In the genomic region with DNA sequence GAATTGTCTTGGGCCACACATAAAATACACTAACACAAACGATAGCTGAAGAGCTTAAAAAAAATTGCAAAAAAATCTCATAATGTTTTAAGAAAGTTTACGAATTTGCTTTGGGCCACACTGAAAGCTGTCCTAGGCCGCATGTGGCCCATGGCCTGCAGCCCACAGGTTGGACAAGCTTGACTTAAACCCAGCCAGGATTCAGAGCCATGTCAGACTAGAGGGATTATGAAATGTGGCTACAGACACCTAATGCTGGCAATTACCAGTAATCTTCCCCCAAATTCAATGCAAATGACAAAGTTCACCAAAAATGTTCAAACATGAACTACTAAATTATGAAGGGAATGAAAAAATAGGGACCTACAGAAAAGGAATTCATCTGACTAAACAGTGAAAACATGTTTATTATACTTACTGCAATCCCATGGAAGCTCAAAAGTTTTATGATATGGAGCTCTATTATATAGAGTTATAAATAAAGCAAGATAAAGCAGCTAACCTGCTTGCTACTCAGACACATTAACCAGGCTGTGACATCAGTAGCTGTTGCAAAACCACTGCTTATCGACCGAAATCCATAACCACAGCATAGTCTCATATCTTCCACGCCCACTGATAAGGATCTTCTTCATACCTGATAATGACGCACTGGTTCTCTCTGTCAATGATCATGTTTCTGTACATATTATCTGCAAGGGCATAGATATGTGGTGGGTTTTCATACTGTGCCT, we compare ENCODE assay signal across 14 cellular contexts. TPM values are rescaled to one million over a fixed set of nuclear protein-coding genes. Genes with fewer than 3 reads are reported as not detected.
A peak's percentile ranks its signal among the peaks of the same experiment; 100 is the strongest.
DNase-seq lines count a peak whose midpoint lies in the region; ATAC-seq and TF ChIP-seq lines count a peak whose summit lies in the region.
"Had no signal": no experiment of that assay in that cellular context is flagged by ENCODE, and none has a peak within 500 bp of the region (broad histone marks: within the 10 kb centered on the region; RNA-seq: fewer than 3 reads in every experiment).

No MANE protein-coding gene starts in this region.

- H3K36me3 Mint-ChIP-seq in CD4-positive, alpha-beta memory T cell: no peaks in the 10 kb centered on the region
- H3K36me3 Mint-ChIP-seq in WTC11: peaks cover 6% of the 10 kb centered on the region; the same call in 1 of the 2 replicates

- intact Hi-C loops in CD4-positive, alpha-beta memory T cell (cut with micrococcal nuclease): no loop called here
- intact Hi-C loops in left colon (cut with DNase I, micrococcal nuclease): no loop called here

- TF ChIP-seq CTCF in HEK293 (tag by site-specific recombination; IDR thresholded peaks at IDR 0.05) (no peak), WTC11 (IDR thresholded peaks at IDR 0.05) (no peak)

- ATAC-seq in WTC11: no peak
- ATAC-seq in left colon: peak; percentile 87
- ATAC-seq in GM19351 (IDR thresholded peaks at IDR 0.05; ENCODE audit: unreplicated experiment): no peak
- no peak for ATAC-seq in GM21515 (IDR thresholded peaks at IDR 0.05; ENCODE audit: unreplicated experiment)
- ATAC-seq in HG03571 (IDR thresholded peaks at IDR 0.05; ENCODE audit: unreplicated experiment): no peak

- CTCF ChIA-PET in CD4-positive, alpha-beta memory T cell (lab: Charles Lee; ENCODE audit: partially characterized antibody): interaction anchor here (3.0 kb wide), 1 partner anchor 8 kb away, joined by 13 read pairs; no protein-coding TSS in a partner anchor
- CTCF ChIA-PET in HEK293 (lab: Yijun Ruan, JAX): interaction anchor here (0.7 to 2.2 kb wide), 2 partner anchors 8 to 107 kb away, joined by 3 to 6 read pairs; no protein-coding TSS in a partner anchor
- CTCF ChIA-PET in WTC11 (lab: Charles Lee): no interaction called here

- peaks cover 13% of the 10 kb centered on the region for H3K4me1 ChIP-seq in CD4-positive, alpha-beta memory T cell (ENCODE audit: insufficient read depth, low read length)
- 0 out of 2 replicates have a peak, but pooled peaks cover 2% of the 10 kb centered on the region for H3K4me1 ChIP-seq in HEK293 (ENCODE audit: control insufficient read depth, insufficient read depth, low read length)
- H3K4me1 ChIP-seq: thyroid gland had no signal

- POLR2A ChIA-PET in CD4-positive, alpha-beta memory T cell (lab: Charles Lee; ENCODE audit: partially characterized antibody): no interaction called here
- POLR2A ChIA-PET in HEK293 (lab: Yijun Ruan, JAX): no interaction called here
- POLR2A ChIA-PET in WTC11 (lab: Charles Lee): no interaction called here

- peaks cover 9 to 14% (median 10%) of the 10 kb centered on the region in 4 donors for H3K4me1 Mint-ChIP-seq in CD4-positive, alpha-beta memory T cell
- H3K4me1 Mint-ChIP-seq in WTC11: no peaks in the 10 kb centered on the region; the same call in 1 of the 2 replicates

- H3K36me3 ChIP-seq in CD4-positive, alpha-beta memory T cell (ENCODE audit: insufficient read depth, low read length): no peaks in the 10 kb centered on the region
- no peaks in the 10 kb centered on the region; a peak in 1 of 3 replicates for H3K36me3 ChIP-seq in HEK293 (ENCODE audit: control insufficient read depth in 2 of 2, insufficient read depth in 1 of 2, low read length in 2 of 2)
- H3K36me3 ChIP-seq: thyroid gland had no signal

- H3K9me3 ChIP-seq in CD4-positive, alpha-beta memory T cell (ENCODE audit: control insufficient read depth in 1 of 2, low read length in 2 of 2): no peaks in the 10 kb centered on the region
- no peaks in the 10 kb centered on the region for H3K9me3 ChIP-seq in HEK293 (ENCODE audit: control insufficient read depth, insufficient read depth, low read depth, low read length)
- H3K9me3 ChIP-seq: thyroid gland had no signal

- H3K4me3 Mint-ChIP-seq in CD4-positive, alpha-beta memory T cell: peak overlapping the region in 2 of 8 donors; percentile 22 to 24
- no peak overlapping the region for H3K4me3 Mint-ChIP-seq in WTC11
- H3K4me3 Mint-ChIP-seq: dendritic cell treated with granulocyte-macrophage colony-stimulating factor and Interleukin-4, amounts not matched to agents 40 ng/mL and 50 ng/mL, for 4 days; naive B cell had no signal

- peak overlapping the region in 5 of 7 donors; percentile 0 to 82 (median 11) for H3K27ac Mint-ChIP-seq in CD4-positive, alpha-beta memory T cell
- H3K27ac Mint-ChIP-seq in WTC11: peak overlapping the region; percentile 12; the same call in 1 of the 2 replicates
- H3K27ac Mint-ChIP-seq: dendritic cell treated with granulocyte-macrophage colony-stimulating factor and Interleukin-4, amounts not matched to agents 40 ng/mL and 50 ng/mL, for 4 days had no signal

- no peaks in the 10 kb centered on the region for H3K27me3 ChIP-seq in CD4-positive, alpha-beta memory T cell (ENCODE audit: insufficient read depth, low read length)
- H3K27me3 ChIP-seq: thyroid gland had no signal

- H3K27ac ChIP-seq in CD4-positive, alpha-beta memory T cell (ENCODE audit: low read depth, low read length): no peak overlapping the region
- H3K27ac ChIP-seq in HEK293 (ENCODE audit: extremely low read depth, low read depth, low read length): no peak overlapping the region
- H3K27ac ChIP-seq: thyroid gland had no signal

- no peak overlapping the region for H3K4me3 ChIP-seq in CD4-positive, alpha-beta memory T cell (ENCODE audit: low read length in 2 of 2)
- no peak overlapping the region for H3K4me3 ChIP-seq in HEK293 (ENCODE audit: low read depth, low read length)
- H3K4me3 ChIP-seq: thyroid gland had no signal

- peak; percentile 38 to 67 (median 55) for DNase-seq in CD4-positive, alpha-beta memory T cell
- DNase-seq in WTC11 (ENCODE audit: low spot score) (no peak), left colon (peak; percentile 48 to 73), SHP77 (lab: John Stamatoyannopoulos, UW) (no peak)
- DNase-seq: activated CD8-positive, alpha-beta memory T cell treated with anti-CD3 and anti-CD28 coated beads, Interleukin-2, amount 50 U/mL, for 48 hours; hippocampal formation; naive B cell; NCI-H187; thyroid gland had no signal

- no peaks in the 10 kb centered on the region for H3K27me3 Mint-ChIP-seq in CD4-positive, alpha-beta memory T cell
- H3K27me3 Mint-ChIP-seq in WTC11 (ENCODE audit: low read depth): no peaks in the 10 kb centered on the region
- H3K27me3 Mint-ChIP-seq: dendritic cell treated with granulocyte-macrophage colony-stimulating factor and Interleukin-4, amounts not matched to agents 40 ng/mL and 50 ng/mL, for 4 days; naive B cell had no signal

- H3K9me3 Mint-ChIP-seq in CD4-positive, alpha-beta memory T cell: no peaks in the 10 kb centered on the region
- H3K9me3 Mint-ChIP-seq in WTC11: no peaks in the 10 kb centered on the region
- H3K9me3 Mint-ChIP-seq: dendritic cell treated with granulocyte-macrophage colony-stimulating factor and Interleukin-4, amounts not matched to agents 40 ng/mL and 50 ng/mL, for 4 days; naive B cell had no signal

TF ChIP-seq in HEK293, 187 proteins besides CTCF, POLR2A, EP300 and RAD21 (continues in another document):
- TF ChIP-seq ZNF37A (tag by site-specific recombination; IDR thresholded peaks at IDR 0.05) (no peak), ZNF768 (tag by site-specific recombination; IDR thresholded peaks at IDR 0.05) (no peak), ZNF660 (tag by site-specific recombination; IDR thresholded peaks at IDR 0.05) (peak; percentile 73), ZNF112 (tag by site-specific recombination; IDR thresholded peaks at IDR 0.05) (no peak), ZNF146 (tag by site-specific recombination; IDR thresholded peaks at IDR 0.05) (no peak), ZNF747 (tag by site-specific recombination; IDR thresholded peaks at IDR 0.05) (no peak), ZNF624 (tag by site-specific recombination; IDR thresholded peaks at IDR 0.05) (no peak), ZNF292 (tag by site-specific recombination; IDR thresholded peaks at IDR 0.05; ENCODE audit: borderline replicate concordance, low read depth) (no peak), IKZF3 (tag by site-specific recombination; IDR thresholded peaks at IDR 0.05) (no peak), SP7 (tag by site-specific recombination; IDR thresholded peaks at IDR 0.05) (peak; percentile 49), OSR2 (tag by site-specific recombination; IDR thresholded peaks at IDR 0.05) (0 out of 2 replicates have a peak, but pooled peaks have one; percentile 16), ZNF10 (tag by site-specific recombination; IDR thresholded peaks at IDR 0.05) (peak; percentile 70; the same call in 1 of the 2 replicates)

TF ChIP-seq in WTC11, 78 proteins besides CTCF, POLR2A, EP300 and RAD21:
- no peak for TF ChIP-seq ESRRA (CRISPR knock-in tag; IDR thresholded peaks at IDR 0.05; ENCODE audit: borderline replicate concordance)
- TF ChIP-seq RELA (CRISPR knock-in tag; IDR thresholded peaks at IDR 0.05; ENCODE audit: borderline replicate concordance): no peak
- TF ChIP-seq MXD4 (CRISPR knock-in tag; IDR thresholded peaks at IDR 0.05; ENCODE audit: borderline replicate concordance): no peak
- TF ChIP-seq NR2C2 (CRISPR knock-in tag; IDR thresholded peaks at IDR 0.05): no peak
- peak; percentile 63; the same call in 1 of the 2 replicates for TF ChIP-seq GABPB1 (CRISPR knock-in tag; IDR thresholded peaks at IDR 0.05)

RNA-seq across cellular contexts. Expression of a gene that starts 49.2 kb away (rescaled TPM):
- total RNA-seq in CD4-positive, alpha-beta memory T cell: not detected
- not detected for polyA plus RNA-seq in CD4-positive, alpha-beta memory T cell
- not detected in 3 replicates for total RNA-seq in WTC11 (2021)
- total RNA-seq in left colon: not detected

Comparison
In these comparisons a context has a peak if more than half of its experiments do, and no peak if none do; other contexts are left out.
1. DNase-seq: peak in CD4-positive, alpha-beta memory T cell (5 of 5) and left colon (2 of 2); none in WTC11 (single experiment) and SHP77 (0 of 2).